In genomic region chr20:32586291-32586690, GRCh38 we compare ENCODE assay signal across 15 cellular contexts. TPM values are rescaled to one million over a fixed set of nuclear protein-coding genes. Genes with fewer than 3 reads are reported as not detected.
DNase-seq lines count a peak whose midpoint lies in the region; ATAC-seq and TF ChIP-seq lines count a peak whose summit lies in the region.
"Had no signal": no experiment of that assay in that cellular context is flagged by ENCODE, and none has a peak within 500 bp of the region (broad histone marks: within the 10 kb centered on the region; RNA-seq: fewer than 3 reads in every experiment).

No MANE protein-coding gene starts in this region.

- H3K9ac ChIP-seq in mammary epithelial cell (ENCODE audit: insufficient read depth, low read length), result no peak overlapping the region
- H3K9ac ChIP-seq: parathyroid adenoma had no signal

- DNase-seq in MCF 10A (ENCODE audit: unreplicated experiment) (no peak), mammary epithelial cell (no peak), activated B cell treated with CpG ODN at 0.5 μM for 24 hours (no peak), endothelial cell (ENCODE audit: low spot score) (no peak), nucleus accumbens (lab: John Stamatoyannopoulos, UW) (no peak), C1 segment of cervical spinal cord (lab: John Stamatoyannopoulos, UW) (no peak), caudate nucleus (lab: John Stamatoyannopoulos, UW) (no peak)
- DNase-seq in stimulated activated naive CD8-positive, alpha-beta T cell treated with anti-CD3 and anti-CD28 coated beads, Interleukin-15, amount 100 ng/mL, for 72 hours, result peak in 1 of 2 donors; percentile 18
- DNase-seq: effector CD8-positive, alpha-beta T cell; NCI-H1694 treated with DMSO at 0.1 percent for 48 hours; NCI-H510A treated with DMSO at 0.1 percent for 48 hours; PC-3 had no signal

- no peak overlapping the region for H3K4me3 ChIP-seq in mammary epithelial cell (replicated peaks in 1 of 3; ENCODE audit: insufficient read depth in 1 of 3, low read depth in 2 of 3, low read length in 3 of 3)
- H3K4me3 ChIP-seq: SK-N-MC had no signal

- H2AFZ ChIP-seq in mammary epithelial cell (ENCODE audit: low read depth, low read length), result no peak overlapping the region
- H2AFZ ChIP-seq: parathyroid adenoma had no signal

- 97% methylated on average over 8 of the region's 8 CpGs for WGBS in mammary epithelial cell (ENCODE audit: low coverage, missing lambda C conversion rate)

- in situ Hi-C loops in mammary epithelial cell (cut with MboI; ENCODE audit: low sequenced_read_pairs in 2 of 2), result no loop called here

- H3K4me1 Mint-ChIP-seq in MCF 10A (ENCODE audit: insufficient read depth, unreplicated experiment) (peaks cover 5% of the 10 kb centered on the region), activated B cell treated with CpG ODN at 0.5 μM for 24 hours (peaks cover 25% of the 10 kb centered on the region), endothelial cell (ENCODE audit: unreplicated experiment) (peaks cover 9% of the 10 kb centered on the region)
- H3K4me1 Mint-ChIP-seq in stimulated activated naive CD8-positive, alpha-beta T cell treated with anti-CD3 and anti-CD28 coated beads, Interleukin-15, amount 100 ng/mL, for 72 hours, result peaks cover 45% of the 10 kb centered on the region

- H3K4me3 Mint-ChIP-seq in MCF 10A (ENCODE audit: unreplicated experiment) (peak overlapping the region; percentile 64), activated B cell treated with CpG ODN at 0.5 μM for 24 hours (peak overlapping the region; percentile 87), endothelial cell (ENCODE audit: unreplicated experiment) (peak overlapping the region; percentile 93)
- H3K4me3 Mint-ChIP-seq in stimulated activated naive CD8-positive, alpha-beta T cell treated with anti-CD3 and anti-CD28 coated beads, Interleukin-15, amount 100 ng/mL, for 72 hours, result peak overlapping the region; percentile 96 to 99

- H3K36me3 ChIP-seq in mammary epithelial cell (ENCODE audit: insufficient read depth, low read length), result no peaks in the 10 kb centered on the region
- H3K36me3 ChIP-seq: breast epithelium had no signal

- POLR2A ChIA-PET in MCF 10A (lab: Yijun Ruan, JAX) (interaction anchor here (1.0 kb wide), 1 partner anchor 28 kb away, joined by 3 read pairs; no protein-coding TSS in a partner anchor), activated B cell treated with CpG ODN at 0.5 μM for 24 hours (lab: Charles Lee) (interaction anchor here (0.5 to 1.9 kb wide), 3 partner anchors 11 to 231 kb away, joined by 3 to 5 read pairs (median 4); no protein-coding TSS in a partner anchor)

- peaks cover 16% of the 10 kb centered on the region for H3K4me1 ChIP-seq in mammary epithelial cell (ENCODE audit: insufficient read depth, low read length)

- dilution Hi-C loops in mammary epithelial cell (cut with HindIII; ENCODE audit: low sequenced_read_pairs), result no loop called here

- TF ChIP-seq CTCF in MCF 10A (IDR thresholded peaks at IDR 0.05; ENCODE audit: unreplicated experiment) (no peak), mammary epithelial cell (conservative IDR thresholded peaks at IDR 0.05 in 1 of 2, IDR thresholded peaks at IDR 0.05 in 1 of 2; ENCODE audit: extremely low read depth in 1 of 2, insufficient read depth in 1 of 2, low read depth in 1 of 2, low read length in 2 of 2) (no peak), activated B cell treated with CpG ODN at 0.5 μM for 24 hours (IDR thresholded peaks at IDR 0.05) (no peak), endothelial cell (IDR thresholded peaks at IDR 0.05; ENCODE audit: unreplicated experiment) (no peak)

- BruUV-seq in MCF 10A (replicated peaks; lab: Mats Ljungman, UMichigan) (no TSS peak), mammary epithelial cell (replicated peaks; lab: Mats Ljungman, UMichigan) (no TSS peak)

- H3K27me3 ChIP-seq in mammary epithelial cell (ENCODE audit: insufficient read depth, low read length), result no peaks in the 10 kb centered on the region

- no peak overlapping the region for H3K27ac Mint-ChIP-seq in MCF 10A (ENCODE audit: low read depth, unreplicated experiment)
- peak overlapping the region; percentile 38 for H3K27ac Mint-ChIP-seq in activated B cell treated with CpG ODN at 0.5 μM for 24 hours
- H3K27ac Mint-ChIP-seq in endothelial cell (ENCODE audit: unreplicated experiment), result no peak overlapping the region
- peak overlapping the region in 1 of 2 donors; percentile 94 for H3K27ac Mint-ChIP-seq in stimulated activated naive CD8-positive, alpha-beta T cell treated with anti-CD3 and anti-CD28 coated beads, Interleukin-15, amount 100 ng/mL, for 72 hours

- no peak for ATAC-seq in activated B cell treated with CpG ODN at 0.5 μM for 24 hours (ENCODE audit: low read depth)
- ATAC-seq in stimulated activated naive CD8-positive, alpha-beta T cell treated with anti-CD3 and anti-CD28 coated beads, Interleukin-15, amount 100 ng/mL, for 72 hours, result no peak
- ATAC-seq: PC-3 had no signal

- no peak overlapping the region for H3K27ac ChIP-seq in mammary epithelial cell (ENCODE audit: insufficient read depth, low read depth, low read length)
- no peak overlapping the region for H3K27ac ChIP-seq in caudate nucleus (ENCODE audit: low read depth, low read length)
- H3K27ac ChIP-seq: breast epithelium, parathyroid adenoma, SK-N-MC had no signal

- H3K79me2 ChIP-seq in mammary epithelial cell (ENCODE audit: insufficient read depth, low read length), result no peaks in the 10 kb centered on the region
- H3K79me2 ChIP-seq: parathyroid adenoma had no signal

- no peak overlapping the region for H3K4me2 ChIP-seq in mammary epithelial cell (ENCODE audit: insufficient read depth, low read depth, low read length)

- CTCF ChIA-PET in MCF 10A (lab: Yijun Ruan, JAX) (interaction anchor here (0.6 kb wide), 3 partner anchors 63 to 541 kb away, joined by 3 read pairs; no protein-coding TSS in a partner anchor), mammary epithelial cell (lab: Charles Lee; ENCODE audit: low non-redundant PET) (no interaction called here), activated B cell treated with CpG ODN at 0.5 μM for 24 hours (lab: Charles Lee) (no interaction called here)

- H3K36me3 Mint-ChIP-seq in MCF 10A (ENCODE audit: insufficient read depth, unreplicated experiment) (no peaks in the 10 kb centered on the region), activated B cell treated with CpG ODN at 0.5 μM for 24 hours (ENCODE audit: low read depth) (no peaks in the 10 kb centered on the region), endothelial cell (ENCODE audit: low read depth, unreplicated experiment) (no peaks in the 10 kb centered on the region)

- intact Hi-C loops in MCF 10A (cut with micrococcal nuclease) (no loop called here), mammary epithelial cell (cut with micrococcal nuclease) (no loop called here), activated B cell treated with CpG ODN at 0.5 μM for 24 hours (cut with micrococcal nuclease) (no loop called here)

- H4K20me1 ChIP-seq in mammary epithelial cell (ENCODE audit: insufficient read depth, low read length), result no peaks in the 10 kb centered on the region

- H3K9me3 Mint-ChIP-seq in MCF 10A (ENCODE audit: unreplicated experiment) (no peaks in the 10 kb centered on the region), activated B cell treated with CpG ODN at 0.5 μM for 24 hours (no peaks in the 10 kb centered on the region), endothelial cell (ENCODE audit: unreplicated experiment) (no peaks in the 10 kb centered on the region)
- no peaks in the 10 kb centered on the region for H3K9me3 Mint-ChIP-seq in stimulated activated naive CD8-positive, alpha-beta T cell treated with anti-CD3 and anti-CD28 coated beads, Interleukin-15, amount 100 ng/mL, for 72 hours

- H3K9me3 ChIP-seq in mammary epithelial cell (replicated peaks; ENCODE audit: insufficient read depth, low read length), result no peaks in the 10 kb centered on the region
- H3K9me3 ChIP-seq: breast epithelium had no signal

- H3K27me3 Mint-ChIP-seq in MCF 10A (ENCODE audit: insufficient read depth, unreplicated experiment) (peaks cover 27% of the 10 kb centered on the region), activated B cell treated with CpG ODN at 0.5 μM for 24 hours (peaks cover 5% of the 10 kb centered on the region), endothelial cell (ENCODE audit: unreplicated experiment) (peaks cover 24% of the 10 kb centered on the region)
- peaks cover 11% of the 10 kb centered on the region for H3K27me3 Mint-ChIP-seq in stimulated activated naive CD8-positive, alpha-beta T cell treated with anti-CD3 and anti-CD28 coated beads, Interleukin-15, amount 100 ng/mL, for 72 hours

RNA-seq across cellular contexts. Expression of gene NOL4L, which starts 1.2 kb away (rescaled TPM):
- total RNA-seq in MCF 10A (2022) (3.3 and 4.6 TPM in 2 replicates), mammary epithelial cell (10 to 100 TPM in 1 of 2 donors, 1 to 10 TPM in 1; 7.3 to 18.2 TPM), activated B cell treated with CpG ODN at 0.5 μM for 24 hours (4.3 and 4.7 TPM in 2 replicates), endothelial cell (ENCODE audit: unreplicated experiment) (150 TPM)
- 5.5 TPM for polyA plus RNA-seq in mammary epithelial cell
- polyA minus RNA-seq in mammary epithelial cell, result 7.6 TPM
